25 cellular contexts compared by ENCODE assay signal in genomic region chr2:2103320-2103719, GRCh38.
A peak's percentile ranks its signal among the peaks of the same experiment; 100 is the strongest.
DNase-seq lines count a peak whose midpoint lies in the region; FAIRE-seq lines count a peak whose summit lies in the region.
"Had no signal": no experiment of that assay in that cellular context is flagged by ENCODE, and none has a peak within 500 bp of the region (broad histone marks: within the 10 kb centered on the region; RNA-seq: fewer than 3 reads in every experiment).

No MANE protein-coding gene starts in this region.

- no peak overlapping the region for H3K23ac ChIP-seq in neuronal stem cell (ENCODE audit: low read depth, low read length, poor library complexity)

- no peak overlapping the region for H2BK120ac ChIP-seq in neuronal stem cell (ENCODE audit: low read depth, low read length)

- no peak overlapping the region for H4K8ac ChIP-seq in neuronal stem cell (ENCODE audit: low read depth, low read length)

- H2BK5ac ChIP-seq in neuronal stem cell (ENCODE audit: low read length), result no peak overlapping the region

- FAIRE-seq in GM19239 (lab: Jason Lieb, UNC), result no peak
- FAIRE-seq: A204.1, GM18507 had no signal

- H2BK12ac ChIP-seq in neuronal stem cell (ENCODE audit: low read length), result no peak overlapping the region

- H2BK15ac ChIP-seq in neuronal stem cell (ENCODE audit: low read length), result no peak overlapping the region

- no peaks in the 10 kb centered on the region for H3K79me1 ChIP-seq in neuronal stem cell (ENCODE audit: low read depth, low read length)

- WGBS in neuronal stem cell (ENCODE audit: extremely low coverage in 2 of 2, insufficient read length in 2 of 2, insufficient replicate concordance in 1 of 2), 2 donors, result no CpG with 5 or more reads among the region's 10 CpGs

- H2AK5ac ChIP-seq in neuronal stem cell (ENCODE audit: low read depth, low read length), result peak overlapping the region; percentile 53

- no peak overlapping the region for H2AFZ ChIP-seq in neuronal stem cell (ENCODE audit: low read length)
- H2AFZ ChIP-seq: GM23338 had no signal

- H3K4me1 ChIP-seq in neuronal stem cell (ENCODE audit: control insufficient read depth in 2 of 2, insufficient read depth in 1 of 2, low read depth in 1 of 2, low read length in 2 of 2), result no peaks in the 10 kb centered on the region
- H3K4me1 ChIP-seq: Caco-2, SJCRH30 had no signal

- H3K4me3 ChIP-seq in neuronal stem cell (ENCODE audit: low read length in 2 of 2), result no peak overlapping the region
- H3K4me3 ChIP-seq: GM23338, SJCRH30 had no signal

- H3K4ac ChIP-seq in neuronal stem cell (ENCODE audit: low read length), result no peak overlapping the region

- peak overlapping the region; percentile 49 for H3K27ac ChIP-seq in cingulate gyrus (ENCODE audit: low read depth, low read length)
- no peak overlapping the region for H3K27ac ChIP-seq in neuronal stem cell (replicated peaks; ENCODE audit: low read length)
- H3K27ac ChIP-seq: SJCRH30 had no signal

- H3K4me2 ChIP-seq in neuronal stem cell (ENCODE audit: insufficient read depth, low read length, poor library complexity, severe bottlenecking), result no peak overlapping the region
- H3K4me2 ChIP-seq: GM23338 had no signal

- H3K9me3 ChIP-seq in neuronal stem cell (replicated peaks in 1 of 2; ENCODE audit: control insufficient read depth in 2 of 2, insufficient read depth in 1 of 2, low read depth in 1 of 2, low read length in 2 of 2), result no peaks in the 10 kb centered on the region
- H3K9me3 ChIP-seq: SJCRH30 had no signal

- peak; percentile 69 for DNase-seq in Ammon's horn (ENCODE audit: low spot score)
- DNase-seq in NCI-H1694 (lab: John Stamatoyannopoulos, UW), result peak; percentile 74
- DNase-seq in neuronal stem cell (ENCODE audit: low spot score), result no peak
- DNase-seq in GM19239 (ENCODE audit: insufficient read length, low spot score), result no peak
- no peak for DNase-seq in NCI-H774 (lab: John Stamatoyannopoulos, UW)
- no peak for DNase-seq in NCI-H1092 (lab: John Stamatoyannopoulos, UW)
- no peak for DNase-seq in HuH-7.5 (ENCODE audit: low spot score)
- DNase-seq: Caco-2; CD4-positive, alpha-beta memory T cell; DMS153; DND-41; H9; NCI-H1048; NCI-H1417 treated with DMSO at 0.1 percent for 48 hours; NCI-H187 treated with DMSO at 0.1 percent for 48 hours; NCI-H2107; NCI-H748 treated with DMSO at 0.1 percent for 48 hours; NK-92 treated with Interleukin-12 subunit alpha and Interleukin-12 subunit beta, amount 100 ng/mL, for 24 hours; PC-3; SJCRH30; T-cell had no signal

- no peak overlapping the region for H3K9ac ChIP-seq in neuronal stem cell (ENCODE audit: low read depth, low read length, poor library complexity)

- H4K91ac ChIP-seq in neuronal stem cell (ENCODE audit: low read depth, low read length, poor library complexity), result no peak overlapping the region

- no peak overlapping the region for H3K14ac ChIP-seq in neuronal stem cell (ENCODE audit: low read length)

- no peaks in the 10 kb centered on the region for H3K27me3 ChIP-seq in neuronal stem cell (ENCODE audit: control insufficient read depth in 3 of 3, insufficient read depth in 3 of 3, low read depth in 1 of 3, low read length in 3 of 3)

- peak overlapping the region; percentile 73 for H3K18ac ChIP-seq in neuronal stem cell (ENCODE audit: low read length)

- no peaks in the 10 kb centered on the region for H3K36me3 ChIP-seq in neuronal stem cell (replicated peaks in 1 of 2; ENCODE audit: control insufficient read depth in 2 of 2, insufficient read depth in 2 of 2, low read length in 2 of 2)
- H3K36me3 ChIP-seq: SJCRH30 had no signal

Comparison
In these comparisons a context has a peak if more than half of its experiments do, and no peak if none do; other contexts are left out.
1. DNase-seq: peak in Ammon's horn (single experiment) and NCI-H1694 (single experiment); none in neuronal stem cell (single experiment), GM19239 (single experiment), NCI-H774 (single experiment), NCI-H1092 (single experiment) and HuH-7.5 (single experiment).